In genomic region chr12:76860301-76860700, GRCh38 we compare ENCODE assay signal across 25 cellular contexts. TPM values are rescaled to one million over a fixed set of nuclear protein-coding genes. Genes with fewer than 3 reads are reported as not detected.
A peak's percentile ranks its signal among the peaks of the same experiment; 100 is the strongest.
DNase-seq lines count a peak whose midpoint lies in the region; ATAC-seq and TF ChIP-seq lines count a peak whose summit lies in the region.
"Had no signal": no experiment of that assay in that cellular context is flagged by ENCODE, and none has a peak within 500 bp of the region (broad histone marks: within the 10 kb centered on the region; RNA-seq: fewer than 3 reads in every experiment).

No MANE protein-coding gene starts in this region.

- H3K36me3 ChIP-seq in Loucy (ENCODE audit: insufficient read depth, low read length) (no peaks in the 10 kb centered on the region), thoracic aorta (peaks cover 23% of the 10 kb centered on the region)
- H3K36me3 ChIP-seq: ovary had no signal

- no peak overlapping the region for H2AFZ ChIP-seq in Loucy (ENCODE audit: low read length)

- H3K9ac ChIP-seq in Loucy (ENCODE audit: low read depth, low read length, poor library complexity, severe bottlenecking), result no peak overlapping the region

- H3K4me1 Mint-ChIP-seq in nephron, result peaks cover 40% of the 10 kb centered on the region
- H3K4me1 Mint-ChIP-seq: activated CD4-positive, alpha-beta T cell treated with anti-CD3 and anti-CD28 coated beads, Interleukin-2, amount 10 ng/mL, durations not matched to agents 24 days and 14 days had no signal

- no peaks in the 10 kb centered on the region for H3K9me2 ChIP-seq in Loucy (replicated peaks; ENCODE audit: low read depth, low read length)

- H3K9me3 ChIP-seq in Loucy (ENCODE audit: insufficient read depth, low read depth, low read length) (no peaks in the 10 kb centered on the region), thoracic aorta (no peaks in the 10 kb centered on the region)

- peak overlapping the region; percentile 49 to 83 (median 58) for H3K27ac Mint-ChIP-seq in nephron
- H3K27ac Mint-ChIP-seq: activated CD4-positive, alpha-beta T cell treated with anti-CD3 and anti-CD28 coated beads, Interleukin-2, amount 10 ng/mL, durations not matched to agents 24 days and 14 days; activated naive CD8-positive, alpha-beta T cell treated with anti-CD3 and anti-CD28 coated beads for 36 hours; natural killer cell had no signal

- in situ Hi-C loops in G401 (cut with HindIII; ENCODE audit: low sequenced_read_pairs), result no loop called here

- no peak overlapping the region for H3K4me3 Mint-ChIP-seq in nephron
- H3K4me3 Mint-ChIP-seq: activated CD4-positive, alpha-beta T cell treated with anti-CD3 and anti-CD28 coated beads, Interleukin-2, amount 10 ng/mL, durations not matched to agents 24 days and 14 days; activated naive CD8-positive, alpha-beta T cell treated with anti-CD3 and anti-CD28 coated beads for 36 hours; natural killer cell had no signal

- H3K4me1 ChIP-seq in Loucy (ENCODE audit: insufficient read depth, low read length, poor library complexity, severe bottlenecking), result peaks cover 30% of the 10 kb centered on the region
- peaks cover 7 to 34% of the 10 kb centered on the region in 2 donors for H3K4me1 ChIP-seq in thoracic aorta (ENCODE audit: control insufficient read depth in 1 of 2, low read depth in 2 of 2)
- H3K4me1 ChIP-seq: lower lobe of right lung had no signal

- no peaks in the 10 kb centered on the region for H3K27me3 Mint-ChIP-seq in nephron (ENCODE audit: low read depth)
- H3K27me3 Mint-ChIP-seq: activated naive CD8-positive, alpha-beta T cell treated with anti-CD3 and anti-CD28 coated beads for 36 hours had no signal

- H3K4me2 ChIP-seq in Loucy (ENCODE audit: low read depth, low read length, poor library complexity, severe bottlenecking), result peak overlapping the region; percentile 52

- H3K27me3 ChIP-seq in Loucy (ENCODE audit: insufficient read depth, low read length, poor library complexity, severe bottlenecking) (no peaks in the 10 kb centered on the region), thoracic aorta (replicated peaks; ENCODE audit: insufficient read depth) (no peaks in the 10 kb centered on the region)
- H3K27me3 ChIP-seq: ovary had no signal

- H4K20me1 ChIP-seq in Loucy (ENCODE audit: insufficient read depth, low read length, poor library complexity, severe bottlenecking), result no peaks in the 10 kb centered on the region

- no peaks in the 10 kb centered on the region for H3K79me2 ChIP-seq in Loucy (ENCODE audit: insufficient read depth, low read length)

- ATAC-seq in thoracic aorta (ENCODE audit: insufficient number of reproducible peaks, low FRiP score, low read depth) (no peak), GM18867 (IDR thresholded peaks at IDR 0.05; ENCODE audit: unreplicated experiment) (no peak)
- ATAC-seq: HCT116, lower lobe of right lung, natural killer cell had no signal

- H3K36me3 Mint-ChIP-seq in nephron (ENCODE audit: low read depth), result peaks cover 84% of the 10 kb centered on the region

- H3K9me3 Mint-ChIP-seq in nephron, result peaks cover 3% of the 10 kb centered on the region
- H3K9me3 Mint-ChIP-seq: natural killer cell had no signal

- TF ChIP-seq CTCF in Loucy (conservative IDR thresholded peaks at IDR 0.05; ENCODE audit: low read length) (no peak), nephron (IDR thresholded peaks at IDR 0.05; ENCODE audit: unreplicated experiment in 3 of 3) (no peak), thoracic aorta (IDR thresholded peaks at IDR 0.05) (no peak)

- DNase-seq in caudate nucleus (lab: John Stamatoyannopoulos, UW), result no peak
- DNase-seq in thoracic aorta (ENCODE audit: low spot score), result no peak
- DNase-seq in SK-N-DZ (ENCODE audit: low spot score), result no peak
- DNase-seq in G401 (ENCODE audit: low spot score), result no peak
- DNase-seq: activated CD4-positive, alpha-beta T cell treated with anti-CD3 and anti-CD28 coated beads, Interleukin-2, amount 10 ng/mL, durations not matched to agents 24 days and 14 days; activated gamma-delta T cell; activated naive CD8-positive, alpha-beta T cell treated with anti-CD3 and anti-CD28 coated beads for 36 hours; activated T-cell treated with anti-CD3 and anti-CD28 coated beads, Interleukin-2, amount 50 U/mL, for 1 hour; C1 segment of cervical spinal cord; COR-L47; lower lobe of right lung; MV-4-11; natural killer cell; NCI-H1436 treated with DMSO at 0.1 percent for 48 hours; NCI-H2107; ovary; retina; stimulated activated CD4-positive, alpha-beta T cell treated with anti-CD3 and anti-CD28 coated beads, Interleukin-12 subunit alpha, Interleukin-12 subunit beta, amount 100 ng/mL, for 4 hours; stimulated activated CD4-positive, alpha-beta T cell treated with anti-CD3 and anti-CD28 coated beads, Interleukin-4, amount 100 ng/mL, for 24 hours; T1000; trophoblast cell had no signal

- H3F3A ChIP-seq in Loucy (ENCODE audit: low read depth), result no peaks in the 10 kb centered on the region; the same call in 1 of the 2 replicates

- no peak overlapping the region for H3K4me3 ChIP-seq in Loucy (ENCODE audit: low read length, poor library complexity, severe bottlenecking)
- no peak overlapping the region for H3K4me3 ChIP-seq in thoracic aorta
- H3K4me3 ChIP-seq: lower lobe of right lung, ovary had no signal

- H3K27ac ChIP-seq in caudate nucleus (ENCODE audit: low read depth, low read length) (peak overlapping the region; percentile 36), thoracic aorta (peak overlapping the region; percentile 2 to 45)
- H3K27ac ChIP-seq: lower lobe of right lung, ovary had no signal

RNA-seq across cellular contexts. Expression of gene CSRP2, which starts 18.5 kb away (rescaled TPM):
- 10 to 100 TPM; 75.0 to 93.5 TPM for total RNA-seq in thoracic aorta
- 121 and 129 TPM in 2 replicates for polyA plus RNA-seq in SK-N-DZ (2014; cell fraction: cytosol; rRNA removed)
- 54.3 and 81.7 TPM in 2 replicates for polyA plus RNA-seq in SK-N-DZ (2014; cell fraction: nucleus; rRNA removed)
- total RNA-seq in G401 (2014; rRNA removed; shearing (Covaris generic)), result 46.2 and 57.5 TPM in 2 replicates
